23 cellular contexts compared by ENCODE assay signal in the genomic region with DNA sequence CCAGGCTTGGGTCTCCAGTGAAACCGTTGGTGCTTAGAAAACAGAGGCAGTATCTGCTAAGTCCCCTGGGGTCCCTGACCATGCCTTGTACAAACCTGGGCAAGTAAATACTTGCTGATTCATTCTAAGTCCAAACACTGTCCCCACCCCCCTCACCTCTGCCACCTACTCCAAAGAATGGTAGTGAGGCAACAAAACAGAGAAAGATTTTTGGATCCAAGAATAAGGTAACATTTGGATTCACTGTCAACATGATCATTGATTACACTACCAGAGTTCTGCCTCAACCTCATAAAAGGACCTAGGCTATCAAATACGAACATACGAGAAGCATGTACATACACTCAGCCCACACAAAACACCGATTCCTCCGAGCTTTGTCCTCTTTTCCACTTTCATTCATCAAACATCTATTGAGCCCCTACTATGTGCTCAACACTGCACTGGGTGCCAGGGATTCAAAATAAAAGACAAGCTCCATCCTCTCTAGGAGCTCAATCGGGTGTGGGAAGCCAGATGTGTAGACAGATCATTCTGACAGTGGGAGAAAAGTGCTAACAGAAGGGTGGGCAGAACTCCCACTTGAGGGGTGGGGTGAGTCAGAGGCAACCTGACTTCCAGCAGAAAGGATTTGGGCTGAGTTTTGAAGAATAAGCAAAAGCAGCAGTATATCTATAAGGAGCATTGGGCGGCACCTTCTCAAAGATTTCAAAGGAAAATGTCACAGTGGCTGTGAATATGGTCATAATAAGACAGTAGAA.
"Had no signal": no experiment of that assay in that cellular context is flagged by ENCODE, and none has a peak within 500 bp of the region (broad histone marks: within the 10 kb centered on the region; RNA-seq: fewer than 3 reads in every experiment).

No MANE protein-coding gene starts in this region.

- H3K36me3 Mint-ChIP-seq: IgD-negative memory B cell had no signal

- H3K36me3 ChIP-seq: SJSA1 had no signal

- H3K27ac Mint-ChIP-seq: IgD-negative memory B cell had no signal

- H3K4me2 ChIP-seq: KMS-11 had no signal

- H3K9ac ChIP-seq: KMS-11 had no signal

- H3K4me3 Mint-ChIP-seq: IgD-negative memory B cell had no signal

- H3K27ac ChIP-seq: KMS-11, SJSA1, SK-N-MC had no signal

- H3K4me3 ChIP-seq: K562, SJSA1, SK-N-MC had no signal

- H3K4me1 Mint-ChIP-seq: IgD-negative memory B cell had no signal

- H3K27me3 ChIP-seq: SJSA1 had no signal

- DNase-seq: Kasumi-1, MV-4-11, NCI-H1048, NCI-H1105, NCI-H1417, NCI-H1436 treated with DMSO at 0.1 percent for 48 hours, NCI-H1694, NCI-H187 treated with DMSO at 0.1 percent for 48 hours, NCI-H2029 treated with DMSO at 0.1 percent for 48 hours, NCI-H2171 treated with DMSO at 0.1 percent for 48 hours, NCI-H345, NCI-H446 treated with DMSO at 0.1 percent for 48 hours, NCI-H524, NCI-H526 treated with DMSO at 0.1 percent for 48 hours, NCI-H774, Right ventricle myocardium superior, RPMI8226, SIG-M5 had no signal

- H3K27me3 Mint-ChIP-seq: IgD-negative memory B cell had no signal

- ATAC-seq: K562 had no signal
